17 cellular contexts compared by ENCODE assay signal in the genomic region with DNA sequence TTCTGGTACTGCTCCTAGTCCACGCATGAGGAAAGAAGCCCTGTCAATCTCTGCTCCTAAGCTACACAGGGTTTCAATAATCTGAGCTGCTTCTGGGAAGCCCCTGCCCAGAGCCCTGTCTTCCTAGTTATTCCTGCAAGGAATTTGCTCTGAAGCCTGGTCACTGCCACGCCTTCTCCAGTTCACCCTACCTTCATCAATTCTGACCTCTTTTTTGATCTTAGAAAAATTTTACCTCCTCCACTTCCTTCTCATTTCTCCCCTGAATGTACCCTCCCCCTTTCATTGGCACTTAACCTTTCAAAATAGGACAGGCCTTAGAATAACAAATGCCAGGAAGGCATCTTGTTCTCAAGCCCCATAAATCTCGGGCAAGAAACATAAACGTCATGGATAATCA.
"Had no signal": no experiment of that assay in that cellular context is flagged by ENCODE, and none has a peak within 500 bp of the region (broad histone marks: within the 10 kb centered on the region; RNA-seq: fewer than 3 reads in every experiment).

No MANE protein-coding gene starts in this region.

- H3K36me3 Mint-ChIP-seq: activated CD4-positive, alpha-beta memory T cell treated with anti-CD3 and anti-CD28 coated beads for 36 hours; activated naive CD8-positive, alpha-beta T cell treated with anti-CD3 and anti-CD28 coated beads, Interleukin-2, amount 10 ng/mL, durations not matched to agents 7 days and 5 days; immature natural killer cell; neural progenitor cell had no signal

- H3K27me3 ChIP-seq: esophagus muscularis mucosa, neural progenitor cell, right lobe of liver had no signal

- H3K4me3 Mint-ChIP-seq: activated CD4-positive, alpha-beta memory T cell treated with anti-CD3 and anti-CD28 coated beads for 36 hours; activated naive CD8-positive, alpha-beta T cell treated with anti-CD3 and anti-CD28 coated beads, Interleukin-2, amount 10 ng/mL, durations not matched to agents 7 days and 5 days; immature natural killer cell; neural progenitor cell had no signal

- H3K9me3 ChIP-seq: esophagus muscularis mucosa, right lobe of liver had no signal

- H3K27me3 Mint-ChIP-seq: stimulated activated naive B cell treated with anti-CD40 and anti-IgM and Interleukin-4, amounts not matched to agents 10 μg/mL and 1 μg/mL and 100 μg/mL, for 72 hours had no signal

- H3K4me1 Mint-ChIP-seq: activated naive CD8-positive, alpha-beta T cell treated with anti-CD3 and anti-CD28 coated beads, Interleukin-2, amount 10 ng/mL, durations not matched to agents 7 days and 5 days; immature natural killer cell; neural progenitor cell had no signal

- H3K4me3 ChIP-seq: esophagus muscularis mucosa, neural progenitor cell, right lobe of liver had no signal

- H3K9ac ChIP-seq: neural progenitor cell had no signal

- H3K4me2 ChIP-seq: neural progenitor cell had no signal

- H3K27ac ChIP-seq: esophagus muscularis mucosa, neural progenitor cell had no signal

- DNase-seq: activated CD4-positive, alpha-beta memory T cell treated with anti-CD3 and anti-CD28 coated beads for 36 hours; activated CD4-positive, alpha-beta T cell treated with anti-CD3 and anti-CD28 coated beads for 1 hour; activated gamma-delta T cell treated with Interleukin-2 at 50 U/mL for 16 hours; activated naive CD8-positive, alpha-beta T cell treated with anti-CD3 and anti-CD28 coated beads, Interleukin-2, amount 10 ng/mL, durations not matched to agents 7 days and 5 days; activated T-cell treated with anti-CD3 and anti-CD28 coated beads, Interleukin-2, amount 50 U/mL, for 48 hours; anterior cingulate cortex; foreskin fibroblast; glutamatergic neuron; immature natural killer cell; left cardiac atrium; mesenchymal stem cell; right lobe of liver; stimulated activated CD4-positive, alpha-beta T cell treated with anti-CD3 and anti-CD28 coated beads, Interleukin-1b, Interleukin-23, amount 100 ng/mL, for 48 hours; stimulated activated naive B cell treated with anti-CD40 and anti-IgM and Interleukin-4, amounts not matched to agents 10 μg/mL and 1 μg/mL and 100 μg/mL, for 72 hours; trophoblast cell had no signal

- ATAC-seq: left cardiac atrium had no signal

- H3K36me3 ChIP-seq: esophagus muscularis mucosa, neural progenitor cell, right lobe of liver had no signal

- H3K27ac Mint-ChIP-seq: activated CD4-positive, alpha-beta memory T cell treated with anti-CD3 and anti-CD28 coated beads for 36 hours; activated naive CD8-positive, alpha-beta T cell treated with anti-CD3 and anti-CD28 coated beads, Interleukin-2, amount 10 ng/mL, durations not matched to agents 7 days and 5 days; immature natural killer cell; neural progenitor cell; stimulated activated naive B cell treated with anti-CD40 and anti-IgM and Interleukin-4, amounts not matched to agents 10 μg/mL and 1 μg/mL and 100 μg/mL, for 72 hours had no signal

- H3K4me1 ChIP-seq: esophagus muscularis mucosa, neural progenitor cell, right lobe of liver had no signal

- H2AFZ ChIP-seq: neural progenitor cell had no signal
